1 cellular context compared by ENCODE assay signal in the genomic region with DNA sequence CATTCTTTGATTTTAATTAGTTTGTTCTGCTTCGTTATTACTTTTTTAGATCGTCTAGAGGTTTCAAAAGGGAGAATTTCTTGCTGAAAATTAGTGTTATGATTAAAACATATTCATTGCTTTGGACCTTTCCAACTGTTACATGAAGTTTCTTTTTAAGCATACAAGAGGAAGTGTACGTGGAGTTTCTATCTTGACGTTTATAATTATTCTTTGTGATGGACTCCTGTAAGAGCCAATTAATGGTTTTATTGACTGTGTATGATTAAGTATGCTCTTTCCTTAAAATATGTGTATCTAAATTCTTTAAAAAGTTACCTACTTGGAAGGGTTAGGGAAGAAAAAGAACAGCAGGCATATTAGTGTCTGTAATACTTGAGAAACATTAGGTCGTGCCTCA.
TF ChIP-seq lines count a peak whose summit lies in the region.

No MANE protein-coding gene starts in this region.

TF ChIP-seq in K562, 482 proteins besides CTCF, POLR2A, EP300 and RAD21 (continued from another document):
- TF ChIP-seq, protein P1, sequence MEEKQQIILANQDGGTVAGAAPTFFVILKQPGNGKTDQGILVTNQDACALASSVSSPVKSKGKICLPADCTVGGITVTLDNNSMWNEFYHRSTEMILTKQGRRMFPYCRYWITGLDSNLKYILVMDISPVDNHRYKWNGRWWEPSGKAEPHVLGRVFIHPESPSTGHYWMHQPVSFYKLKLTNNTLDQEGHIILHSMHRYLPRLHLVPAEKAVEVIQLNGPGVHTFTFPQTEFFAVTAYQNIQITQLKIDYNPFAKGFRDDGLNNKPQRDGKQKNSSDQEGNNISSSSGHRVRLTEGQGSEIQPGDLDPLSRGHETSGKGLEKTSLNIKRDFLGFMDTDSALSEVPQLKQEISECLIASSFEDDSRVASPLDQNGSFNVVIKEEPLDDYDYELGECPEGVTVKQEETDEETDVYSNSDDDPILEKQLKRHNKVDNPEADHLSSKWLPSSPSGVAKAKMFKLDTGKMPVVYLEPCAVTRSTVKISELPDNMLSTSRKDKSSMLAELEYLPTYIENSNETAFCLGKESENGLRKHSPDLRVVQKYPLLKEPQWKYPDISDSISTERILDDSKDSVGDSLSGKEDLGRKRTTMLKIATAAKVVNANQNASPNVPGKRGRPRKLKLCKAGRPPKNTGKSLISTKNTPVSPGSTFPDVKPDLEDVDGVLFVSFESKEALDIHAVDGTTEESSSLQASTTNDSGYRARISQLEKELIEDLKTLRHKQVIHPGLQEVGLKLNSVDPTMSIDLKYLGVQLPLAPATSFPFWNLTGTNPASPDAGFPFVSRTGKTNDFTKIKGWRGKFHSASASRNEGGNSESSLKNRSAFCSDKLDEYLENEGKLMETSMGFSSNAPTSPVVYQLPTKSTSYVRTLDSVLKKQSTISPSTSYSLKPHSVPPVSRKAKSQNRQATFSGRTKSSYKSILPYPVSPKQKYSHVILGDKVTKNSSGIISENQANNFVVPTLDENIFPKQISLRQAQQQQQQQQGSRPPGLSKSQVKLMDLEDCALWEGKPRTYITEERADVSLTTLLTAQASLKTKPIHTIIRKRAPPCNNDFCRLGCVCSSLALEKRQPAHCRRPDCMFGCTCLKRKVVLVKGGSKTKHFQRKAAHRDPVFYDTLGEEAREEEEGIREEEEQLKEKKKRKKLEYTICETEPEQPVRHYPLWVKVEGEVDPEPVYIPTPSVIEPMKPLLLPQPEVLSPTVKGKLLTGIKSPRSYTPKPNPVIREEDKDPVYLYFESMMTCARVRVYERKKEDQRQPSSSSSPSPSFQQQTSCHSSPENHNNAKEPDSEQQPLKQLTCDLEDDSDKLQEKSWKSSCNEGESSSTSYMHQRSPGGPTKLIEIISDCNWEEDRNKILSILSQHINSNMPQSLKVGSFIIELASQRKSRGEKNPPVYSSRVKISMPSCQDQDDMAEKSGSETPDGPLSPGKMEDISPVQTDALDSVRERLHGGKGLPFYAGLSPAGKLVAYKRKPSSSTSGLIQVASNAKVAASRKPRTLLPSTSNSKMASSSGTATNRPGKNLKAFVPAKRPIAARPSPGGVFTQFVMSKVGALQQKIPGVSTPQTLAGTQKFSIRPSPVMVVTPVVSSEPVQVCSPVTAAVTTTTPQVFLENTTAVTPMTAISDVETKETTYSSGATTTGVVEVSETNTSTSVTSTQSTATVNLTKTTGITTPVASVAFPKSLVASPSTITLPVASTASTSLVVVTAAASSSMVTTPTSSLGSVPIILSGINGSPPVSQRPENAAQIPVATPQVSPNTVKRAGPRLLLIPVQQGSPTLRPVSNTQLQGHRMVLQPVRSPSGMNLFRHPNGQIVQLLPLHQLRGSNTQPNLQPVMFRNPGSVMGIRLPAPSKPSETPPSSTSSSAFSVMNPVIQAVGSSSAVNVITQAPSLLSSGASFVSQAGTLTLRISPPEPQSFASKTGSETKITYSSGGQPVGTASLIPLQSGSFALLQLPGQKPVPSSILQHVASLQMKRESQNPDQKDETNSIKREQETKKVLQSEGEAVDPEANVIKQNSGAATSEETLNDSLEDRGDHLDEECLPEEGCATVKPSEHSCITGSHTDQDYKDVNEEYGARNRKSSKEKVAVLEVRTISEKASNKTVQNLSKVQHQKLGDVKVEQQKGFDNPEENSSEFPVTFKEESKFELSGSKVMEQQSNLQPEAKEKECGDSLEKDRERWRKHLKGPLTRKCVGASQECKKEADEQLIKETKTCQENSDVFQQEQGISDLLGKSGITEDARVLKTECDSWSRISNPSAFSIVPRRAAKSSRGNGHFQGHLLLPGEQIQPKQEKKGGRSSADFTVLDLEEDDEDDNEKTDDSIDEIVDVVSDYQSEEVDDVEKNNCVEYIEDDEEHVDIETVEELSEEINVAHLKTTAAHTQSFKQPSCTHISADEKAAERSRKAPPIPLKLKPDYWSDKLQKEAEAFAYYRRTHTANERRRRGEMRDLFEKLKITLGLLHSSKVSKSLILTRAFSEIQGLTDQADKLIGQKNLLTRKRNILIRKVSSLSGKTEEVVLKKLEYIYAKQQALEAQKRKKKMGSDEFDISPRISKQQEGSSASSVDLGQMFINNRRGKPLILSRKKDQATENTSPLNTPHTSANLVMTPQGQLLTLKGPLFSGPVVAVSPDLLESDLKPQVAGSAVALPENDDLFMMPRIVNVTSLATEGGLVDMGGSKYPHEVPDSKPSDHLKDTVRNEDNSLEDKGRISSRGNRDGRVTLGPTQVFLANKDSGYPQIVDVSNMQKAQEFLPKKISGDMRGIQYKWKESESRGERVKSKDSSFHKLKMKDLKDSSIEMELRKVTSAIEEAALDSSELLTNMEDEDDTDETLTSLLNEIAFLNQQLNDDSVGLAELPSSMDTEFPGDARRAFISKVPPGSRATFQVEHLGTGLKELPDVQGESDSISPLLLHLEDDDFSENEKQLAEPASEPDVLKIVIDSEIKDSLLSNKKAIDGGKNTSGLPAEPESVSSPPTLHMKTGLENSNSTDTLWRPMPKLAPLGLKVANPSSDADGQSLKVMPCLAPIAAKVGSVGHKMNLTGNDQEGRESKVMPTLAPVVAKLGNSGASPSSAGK (IDR thresholded peaks at IDR 0.05), result 0 out of 2 replicates have a peak, but pooled peaks have one; percentile 13
- peak; percentile 17 for TF ChIP-seq HDAC3 (IDR thresholded peaks at IDR 0.05; ENCODE audit: borderline replicate concordance, partially characterized antibody)
- TF ChIP-seq PHF21A (IDR thresholded peaks at IDR 0.05; ENCODE audit: borderline replicate concordance, low read depth), result no peak
- TF ChIP-seq TCF3 (CRISPR knock-in tag; IDR thresholded peaks at IDR 0.05), result no peak
- TF ChIP-seq GTF2B (IDR thresholded peaks at IDR 0.05; ENCODE audit: extremely low read depth, insufficient read length), result no peak
- no peak for TF ChIP-seq YBX1 (IDR thresholded peaks at IDR 0.05)
- TF ChIP-seq XRCC3 (IDR thresholded peaks at IDR 0.05), result no peak
- no peak for TF ChIP-seq POLR2B (IDR thresholded peaks at IDR 0.05; ENCODE audit: low read depth, partially characterized antibody)
- TF ChIP-seq BCL6 (CRISPR knock-in tag; IDR thresholded peaks at IDR 0.05), result 0 out of 2 replicates have a peak, but pooled peaks have one; percentile 10
- TF ChIP-seq MYBL2 (IDR thresholded peaks at IDR 0.05; ENCODE audit: low read depth), result no peak
- no peak for TF ChIP-seq MYBL2 (CRISPR knock-in tag; IDR thresholded peaks at IDR 0.05; ENCODE audit: borderline replicate concordance)
- TF ChIP-seq CHCHD3 (CRISPR knock-in tag; IDR thresholded peaks at IDR 0.05), result no peak
- no peak for TF ChIP-seq NCOA1 (IDR thresholded peaks at IDR 0.05; ENCODE audit: low read depth)
- no peak for TF ChIP-seq TARDBP (IDR thresholded peaks at IDR 0.05)
- TF ChIP-seq CBX3 (IDR thresholded peaks at IDR 0.05; ENCODE audit: borderline replicate concordance in 1 of 2, low read length in 2 of 2), result no peak
TF ChIP-seq in K562: peak in this region for 5.
